Comparison of ENCODE assay signal across 8 cellular contexts in the genomic region with DNA sequence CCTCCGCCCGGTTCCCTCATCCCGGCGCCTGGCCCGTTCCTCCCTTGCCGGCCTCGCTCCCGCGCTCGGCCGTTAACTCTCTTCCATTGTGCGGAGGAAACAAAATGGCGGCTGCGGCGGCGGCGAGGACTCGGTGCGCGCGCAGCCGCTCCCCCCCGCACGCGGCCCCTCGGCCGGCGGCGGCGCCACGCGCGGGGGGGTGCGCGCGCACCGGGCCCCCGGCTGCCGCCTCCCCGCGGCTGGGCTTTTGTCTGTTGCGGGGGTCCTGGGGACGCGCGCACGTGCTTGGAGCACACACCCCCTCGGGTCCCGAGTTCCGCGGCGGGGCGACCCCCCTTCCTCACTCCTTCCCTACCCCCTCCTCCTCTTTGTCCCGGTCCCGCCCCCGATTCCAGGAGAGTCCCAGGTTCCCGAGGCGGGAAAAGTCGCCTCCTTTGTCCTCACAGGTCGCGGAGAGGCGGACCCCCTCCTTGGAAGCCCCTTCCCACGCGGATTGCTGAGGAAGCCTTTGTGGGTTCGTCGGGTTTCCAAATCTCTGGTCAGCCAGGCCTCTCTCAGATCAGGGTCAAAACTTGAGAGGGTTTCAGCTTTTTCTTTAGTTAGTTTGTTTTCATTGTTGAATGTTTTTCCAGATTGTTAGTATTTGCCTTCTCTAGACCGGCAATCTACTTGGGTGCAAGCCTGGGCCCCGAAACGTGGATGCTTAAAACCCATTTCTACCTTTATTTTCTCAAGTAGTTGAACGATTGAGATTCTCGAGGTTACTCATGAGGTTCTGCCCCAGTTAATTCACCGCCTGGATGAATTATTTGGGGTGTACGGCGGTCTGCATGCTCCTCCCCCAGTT. TPM values are rescaled to one million over a fixed set of nuclear protein-coding genes. Genes with fewer than 3 reads are reported as not detected.
DNase-seq lines count a peak whose midpoint lies in the region; ATAC-seq and TF ChIP-seq lines count a peak whose summit lies in the region.

No MANE protein-coding gene starts in this region.

- in situ Hi-C loops in brain microvascular endothelial cell (cut with HindIII; ENCODE audit: low pct_ligation_motif_present, low sequenced_read_pairs) = no loop called here

- H3K4me3 Mint-ChIP-seq in CD4-positive, alpha-beta T cell = peak overlapping the region; percentile 94
- peak overlapping the region; percentile 93 for H3K4me3 Mint-ChIP-seq in T-helper 17 cell

- peaks cover 4% of the 10 kb centered on the region for H3K27me3 Mint-ChIP-seq in CD4-positive, alpha-beta T cell
- H3K27me3 Mint-ChIP-seq in T-helper 17 cell = no peaks in the 10 kb centered on the region

- H3K9me3 ChIP-seq in CD4-positive, alpha-beta T cell (ENCODE audit: control insufficient read depth, low read length) = no peaks in the 10 kb centered on the region
- H3K9me3 ChIP-seq in KOPT-K1 (ENCODE audit: insufficient read depth, low read length, poor library complexity, severe bottlenecking) (no peaks in the 10 kb centered on the region), T-helper 17 cell (ENCODE audit: control insufficient read depth, low read length, poor library complexity, severe bottlenecking) (no peaks in the 10 kb centered on the region)

- intact Hi-C loops in CD4-positive, alpha-beta T cell (cut with DNase I, micrococcal nuclease) = loop anchor here (2.0 to 10.0 kb wide), 6 partner anchors 42 to 182 kb away; partner anchors contain the start of genes CDKN2D (in 1 of the 2), KEAP1 (in 1 of the 2), KRI1 (in 1 of the 2) and QTRT1 (in 1 of the 2)

- no peaks in the 10 kb centered on the region for H3K27me3 ChIP-seq in CD4-positive, alpha-beta T cell (ENCODE audit: control insufficient read depth, insufficient read depth, low read length)
- no peaks in the 10 kb centered on the region for H3K27me3 ChIP-seq in brain microvascular endothelial cell (replicated peaks)

- H3K27ac ChIP-seq in CD4-positive, alpha-beta T cell (ENCODE audit: low read depth, low read length) = peak overlapping the region; percentile 94
- H3K27ac ChIP-seq in KOPT-K1 (ENCODE audit: low read depth, low read length, poor library complexity, severe bottlenecking) (peak overlapping the region; percentile 92), brain microvascular endothelial cell (peak overlapping the region; percentile 91)

- H3K4me1 Mint-ChIP-seq in CD4-positive, alpha-beta T cell (ENCODE audit: low read depth) = peaks cover 57% of the 10 kb centered on the region
- peaks cover 39% of the 10 kb centered on the region for H3K4me1 Mint-ChIP-seq in T-helper 17 cell

- CTCF ChIA-PET in CD4-positive, alpha-beta T cell (lab: Charles Lee) = interaction anchor here (1.1 kb wide), 1 partner anchor 45 kb away, joined by 3 read pairs; no protein-coding TSS in a partner anchor

- H3K27ac Mint-ChIP-seq in CD4-positive, alpha-beta T cell = peak overlapping the region; percentile 92
- peak overlapping the region; percentile 99 for H3K27ac Mint-ChIP-seq in T-helper 17 cell

- peak overlapping the region; percentile 95 for H3K4me3 ChIP-seq in brain microvascular endothelial cell (ENCODE audit: low read depth, low read length)

- H3K36me3 ChIP-seq in KOPT-K1 (ENCODE audit: insufficient read depth, low read length) (peaks cover 56% of the 10 kb centered on the region), brain microvascular endothelial cell (replicated peaks) (no peaks in the 10 kb centered on the region)

- H3K9me3 Mint-ChIP-seq in CD4-positive, alpha-beta T cell = no peaks in the 10 kb centered on the region

- ATAC-seq in CD4-positive, alpha-beta T cell (ENCODE audit: poor library complexity) = peak; percentile 13
- peak; percentile 10 for ATAC-seq in GM19463 (IDR thresholded peaks at IDR 0.05; ENCODE audit: unreplicated experiment)
- peak; percentile 24 for ATAC-seq in T-helper 17 cell

- POLR2A ChIA-PET in CD4-positive, alpha-beta T cell (lab: Charles Lee) = interaction anchor here (1.3 kb wide), 1 partner anchor 48 kb away, joined by 4 read pairs; no protein-coding TSS in a partner anchor

- peaks cover 55% of the 10 kb centered on the region for H3K36me3 Mint-ChIP-seq in CD4-positive, alpha-beta T cell (ENCODE audit: low read depth)
- peaks cover 2% of the 10 kb centered on the region for H3K36me3 Mint-ChIP-seq in T-helper 17 cell (ENCODE audit: low read depth)

- TF ChIP-seq CTCF in CD4-positive, alpha-beta T cell (IDR thresholded peaks at IDR 0.05) = no peak
- no peak for TF ChIP-seq CTCF in brain microvascular endothelial cell (IDR thresholded peaks at IDR 0.05; ENCODE audit: low read depth, low read length, missing control alignments)

- DNase-seq in CD4-positive, alpha-beta T cell = peak in 9 of 10 experiments; percentile 28 to 64 (median 45)
- DNase-seq in T-helper 17 cell (peak; percentile 51 to 65 (median 64)), brain microvascular endothelial cell (no peak), iPS-NIHi11 (ENCODE audit: low spot score) (peak; percentile 88), mesenteric fat pad (ENCODE audit: low spot score) (no peak)
- DNase-seq in stimulated activated CD4-positive, alpha-beta T cell treated with anti-CD3 and anti-CD28 coated beads, Interleukin-12 subunit alpha, Interleukin-12 subunit beta, amount 100 ng/mL, for 4 hours = peak; percentile 63

RNA-seq across cellular contexts. Expression of gene ILF3, which starts 0.7 kb away (rescaled TPM):
- 100 to 1,000 TPM; 464 to 491 TPM for total RNA-seq in CD4-positive, alpha-beta T cell
- total RNA-seq in T-helper 17 cell = 100 to 1,000 TPM; 428 to 456 TPM
- total RNA-seq in mesenteric fat pad = 212 TPM

RNA-seq across cellular contexts. Expression of gene SLC44A2, which starts 29.5 kb away (rescaled TPM):
- total RNA-seq in CD4-positive, alpha-beta T cell = 100 to 1,000 TPM; 151 to 168 TPM
- total RNA-seq in T-helper 17 cell = 100 to 1,000 TPM; 186 to 200 TPM
- 110 TPM for total RNA-seq in mesenteric fat pad

RNA-seq across cellular contexts. Expression of gene QTRT1, which starts 46.4 kb away (rescaled TPM):
- 10 to 100 TPM; 48.6 to 53.3 TPM for total RNA-seq in CD4-positive, alpha-beta T cell
- 10 to 100 TPM; 49.4 to 56.9 TPM for total RNA-seq in T-helper 17 cell
- total RNA-seq in mesenteric fat pad = 45.9 TPM

Comparison
In these comparisons a context has a peak if more than half of its experiments do, and no peak if none do; other contexts are left out.
1. DNase-seq: peak in CD4-positive, alpha-beta T cell (9 of 10), T-helper 17 cell (3 of 3), iPS-NIHi11 (single experiment) and stimulated activated CD4-positive, alpha-beta T cell treated with anti-CD3 and anti-CD28 coated beads, Interleukin-12 subunit alpha, Interleukin-12 subunit beta, amount 100 ng/mL, for 4 hours (single experiment); none in brain microvascular endothelial cell (single experiment) and mesenteric fat pad (single experiment).
2. Peak in every context shown above with its lines, with median percentiles within 50 percentile points of each other: ATAC-seq and H3K27ac ChIP-seq.